In genomic region chr11:78086521-78087074, GRCh38 we compare ENCODE assay signal across 9 cellular contexts. TPM values are rescaled to one million over a fixed set of nuclear protein-coding genes. Genes with fewer than 3 reads are reported as not detected.
"Had no signal": no experiment of that assay in that cellular context is flagged by ENCODE, and none has a peak within 500 bp of the region (broad histone marks: within the 10 kb centered on the region; RNA-seq: fewer than 3 reads in every experiment).

No MANE protein-coding gene starts in this region.

RNA-seq across cellular contexts. Expression of gene THRSP, which starts 22.9 kb away (rescaled TPM):
- total RNA-seq: esophagus mucosa, frontal cortex, glomerular endothelial cell, mammary epithelial cell, mucosa of gallbladder, natural killer cell, prostate gland, renal cortical epithelial cell, uterus had no signal
- polyA plus RNA-seq: mammary epithelial cell had no signal
